ENCODE assay signal across 16 cellular contexts in the genomic region with DNA sequence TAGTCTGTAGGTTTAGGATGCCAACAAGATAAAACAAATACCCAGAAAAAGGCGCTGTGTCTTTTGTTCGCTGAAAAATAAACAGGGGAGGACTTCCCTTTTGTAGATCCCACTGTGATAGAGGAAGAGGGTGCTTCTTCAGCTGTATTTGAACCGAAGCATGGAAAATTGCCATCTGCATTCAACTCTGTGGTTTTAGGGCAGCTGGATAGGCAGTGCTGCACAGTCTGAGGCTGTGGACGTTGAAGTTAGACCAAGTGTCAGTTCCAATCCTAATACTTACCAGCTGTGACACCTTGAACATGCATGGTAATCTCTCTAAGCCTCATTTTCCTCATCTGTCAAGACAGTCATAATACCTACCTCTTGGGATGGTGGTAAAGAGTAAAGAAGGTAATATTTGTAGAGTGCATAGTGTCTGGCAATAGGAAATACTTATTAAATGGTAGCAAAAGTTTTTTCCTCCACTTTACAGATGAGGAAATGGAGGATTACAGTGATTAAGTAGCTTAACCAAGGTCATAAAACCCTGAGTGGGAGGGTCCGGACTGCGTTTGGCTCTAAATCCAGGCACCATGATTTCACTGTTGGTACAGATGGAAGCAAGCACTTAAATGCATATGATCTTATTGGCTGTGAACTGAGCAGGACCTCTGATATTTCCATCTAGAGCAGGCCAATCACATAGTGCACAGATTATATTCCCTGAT. TPM values are rescaled to one million over a fixed set of nuclear protein-coding genes. Genes with fewer than 3 reads are reported as not detected.
A peak's percentile ranks its signal among the peaks of the same experiment; 100 is the strongest.
DNase-seq lines count a peak whose midpoint lies in the region; ATAC-seq, FAIRE-seq and TF ChIP-seq lines count a peak whose summit lies in the region.
"Had no signal": no experiment of that assay in that cellular context is flagged by ENCODE, and none has a peak within 500 bp of the region (broad histone marks: within the 10 kb centered on the region; RNA-seq: fewer than 3 reads in every experiment).

No MANE protein-coding gene starts in this region.

- H3K27ac Mint-ChIP-seq in astrocyte (ENCODE audit: unreplicated experiment) (no peak overlapping the region), neural progenitor cell (no peak overlapping the region)
- H3K27ac Mint-ChIP-seq: activated CD4-positive, alpha-beta memory T cell treated with anti-CD3 and anti-CD28 coated beads for 36 hours; IgD-negative memory B cell had no signal

- H3K27me3 Mint-ChIP-seq in astrocyte (ENCODE audit: low read depth, unreplicated experiment) (no peaks in the 10 kb centered on the region), neural progenitor cell (ENCODE audit: insufficient read depth, low read depth) (peaks cover 6% of the 10 kb centered on the region)

- H3K4me3 Mint-ChIP-seq in astrocyte (ENCODE audit: unreplicated experiment) (no peak overlapping the region), neural progenitor cell (no peak overlapping the region)
- H3K4me3 Mint-ChIP-seq: activated CD4-positive, alpha-beta memory T cell treated with anti-CD3 and anti-CD28 coated beads for 36 hours had no signal

- H3K9me3 Mint-ChIP-seq in astrocyte (ENCODE audit: unreplicated experiment): no peaks in the 10 kb centered on the region
- H3K9me3 Mint-ChIP-seq in neural progenitor cell: no peaks in the 10 kb centered on the region
- H3K9me3 Mint-ChIP-seq: activated CD4-positive, alpha-beta memory T cell treated with anti-CD3 and anti-CD28 coated beads for 36 hours; IgD-negative memory B cell had no signal

- no peak for TF ChIP-seq CTCF in astrocyte (IDR thresholded peaks at IDR 0.05; ENCODE audit: insufficient read depth, low read depth, low read length)
- no peak for TF ChIP-seq CTCF in neural progenitor cell (IDR thresholded peaks at IDR 0.05)

- H3K9me3 ChIP-seq in astrocyte (ENCODE audit: insufficient read depth, low read depth, low read length): no peaks in the 10 kb centered on the region
- H3K9me3 ChIP-seq in neural progenitor cell (ENCODE audit: low read depth): no peaks in the 10 kb centered on the region
- H3K9me3 ChIP-seq: ovary, tibial artery had no signal

- no peak for FAIRE-seq in astrocyte (lab: Jason Lieb, UNC)

- H3K4me1 Mint-ChIP-seq in astrocyte (ENCODE audit: low read depth, unreplicated experiment) (peaks cover 18% of the 10 kb centered on the region), neural progenitor cell (peaks cover 14% of the 10 kb centered on the region)
- H3K4me1 Mint-ChIP-seq: IgD-negative memory B cell had no signal

- H3K27me3 ChIP-seq in astrocyte (ENCODE audit: insufficient read depth, low read length) (no peaks in the 10 kb centered on the region), neural progenitor cell (no peaks in the 10 kb centered on the region)
- H3K27me3 ChIP-seq: ovary had no signal

- H4K20me1 ChIP-seq in astrocyte (ENCODE audit: insufficient read depth, low read length) (no peaks in the 10 kb centered on the region), neural progenitor cell (ENCODE audit: low read depth) (no peaks in the 10 kb centered on the region)

- H3K36me3 Mint-ChIP-seq in astrocyte (ENCODE audit: low read depth, unreplicated experiment) (no peaks in the 10 kb centered on the region), neural progenitor cell (no peaks in the 10 kb centered on the region)
- H3K36me3 Mint-ChIP-seq: activated CD4-positive, alpha-beta memory T cell treated with anti-CD3 and anti-CD28 coated beads for 36 hours; IgD-negative memory B cell had no signal

- H2AFZ ChIP-seq in astrocyte (ENCODE audit: low read depth, low read length): peak overlapping the region; percentile 61
- peak overlapping the region; percentile 71 for H2AFZ ChIP-seq in neural progenitor cell (replicated peaks)

- H3K4me1 ChIP-seq in astrocyte (ENCODE audit: insufficient read depth, low read length) (peaks cover 47% of the 10 kb centered on the region), neural progenitor cell (peaks cover 2% of the 10 kb centered on the region)
- H3K4me1 ChIP-seq: tibial artery had no signal

- H3K27ac ChIP-seq in astrocyte (ENCODE audit: low read depth, low read length) (peak overlapping the region; percentile 52), neural progenitor cell (no peak overlapping the region)
- H3K27ac ChIP-seq: 22Rv1, tibial artery had no signal

- H3K36me3 ChIP-seq in astrocyte (ENCODE audit: insufficient read depth, low read length) (no peaks in the 10 kb centered on the region), neural progenitor cell (no peaks in the 10 kb centered on the region)
- H3K36me3 ChIP-seq: ovary, tibial artery had no signal

- H3K79me2 ChIP-seq in astrocyte (ENCODE audit: insufficient read depth, low read length) (no peaks in the 10 kb centered on the region), neural progenitor cell (ENCODE audit: low read depth) (no peaks in the 10 kb centered on the region)

- ATAC-seq in HG03039 (IDR thresholded peaks at IDR 0.05; ENCODE audit: unreplicated experiment): no peak
- no peak for ATAC-seq in GM18858 (IDR thresholded peaks at IDR 0.05; ENCODE audit: unreplicated experiment)
- no peak for ATAC-seq in HG02763 (IDR thresholded peaks at IDR 0.05; ENCODE audit: unreplicated experiment)
- ATAC-seq: esophagus mucosa had no signal

- H3K4me2 ChIP-seq in astrocyte (ENCODE audit: low read length) (peak overlapping the region; percentile 73), neural progenitor cell (no peak overlapping the region)

- peak; percentile 26 for DNase-seq in DMS 273 (lab: John Stamatoyannopoulos, UW; ENCODE audit: unreplicated experiment)
- no peak for DNase-seq in DMS 273 treated with DMSO at 0.1 percent for 48 hours (lab: John Stamatoyannopoulos, UW)
- peak; percentile 20 for DNase-seq in NCI-H1105 (lab: John Stamatoyannopoulos, UW)
- DNase-seq in astrocyte (ENCODE audit: low read depth): peak; percentile 41
- DNase-seq in neural progenitor cell (ENCODE audit: low spot score): no peak
- DNase-seq: activated CD4-positive, alpha-beta memory T cell treated with anti-CD3 and anti-CD28 coated beads for 36 hours; activated naive CD4-positive, alpha-beta T cell; ovary; RPMI8226; tibial artery had no signal

- H3K4me3 ChIP-seq in astrocyte (ENCODE audit: insufficient read depth, low read depth, low read length): peak overlapping the region; percentile 26
- no peak overlapping the region for H3K4me3 ChIP-seq in neural progenitor cell
- H3K4me3 ChIP-seq: ovary, tibial artery had no signal

- H3K9ac ChIP-seq in astrocyte (ENCODE audit: low read length): peak overlapping the region; percentile 55
- H3K9ac ChIP-seq in neural progenitor cell: no peak overlapping the region

- no peaks in the 10 kb centered on the region for H3F3A ChIP-seq in neural progenitor cell (ENCODE audit: low read depth)

RNA-seq across cellular contexts. Expression of gene UTP25, which starts 48.5 kb away (rescaled TPM):
- total RNA-seq in astrocyte: 7.0 and 7.4 TPM in 2 replicates
- 5.9 and 6.4 TPM in 2 replicates for total RNA-seq in neural progenitor cell (ENCODE audit: low replicate concordance)

Comparison
In these comparisons a context has a peak if more than half of its experiments do, and no peak if none do; other contexts are left out.
1. DNase-seq: peak in DMS 273 (single experiment), NCI-H1105 (single experiment) and astrocyte (single experiment); none in DMS 273 treated with DMSO at 0.1 percent for 48 hours (single experiment) and neural progenitor cell (single experiment).